Comparison of ENCODE assay signal across 22 cellular contexts in the genomic region with DNA sequence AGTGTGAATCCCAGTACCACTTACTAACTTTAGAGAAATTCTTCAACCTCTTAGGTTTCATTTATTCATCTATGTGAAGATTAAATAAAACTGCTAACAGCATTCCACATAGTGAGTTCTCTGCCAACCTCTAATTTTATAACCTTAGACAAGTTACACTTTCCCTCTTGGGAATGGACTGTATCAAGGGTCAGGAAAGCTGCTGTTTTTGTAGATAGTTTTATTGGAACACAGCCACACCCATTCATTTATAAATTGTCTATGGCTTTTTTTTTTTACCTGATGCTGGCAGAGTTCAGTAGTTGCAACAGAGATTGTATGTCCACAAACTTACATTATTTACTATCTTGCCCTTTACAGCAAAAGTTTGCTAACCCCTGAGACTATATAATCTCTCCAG.
A peak's percentile ranks its signal among the peaks of the same experiment; 100 is the strongest.
DNase-seq lines count a peak whose midpoint lies in the region; ATAC-seq, FAIRE-seq and TF ChIP-seq lines count a peak whose summit lies in the region.
"Had no signal": no experiment of that assay in that cellular context is flagged by ENCODE, and none has a peak within 500 bp of the region (broad histone marks: within the 10 kb centered on the region; RNA-seq: fewer than 3 reads in every experiment).

No MANE protein-coding gene starts in this region.

- H3K4me3 Mint-ChIP-seq in natural killer cell: no peak overlapping the region
- H3K4me3 Mint-ChIP-seq: CD4-positive, CD25-positive, alpha-beta regulatory T cell; CD8-positive, alpha-beta memory T cell had no signal

- H3K36me3 Mint-ChIP-seq in natural killer cell: no peaks in the 10 kb centered on the region

- H3K4me3 ChIP-seq in fibroblast of the aortic adventitia (ENCODE audit: low read depth, low read length) (no peak overlapping the region), mucosa of descending colon (no peak overlapping the region), small intestine (ENCODE audit: low read depth in 1 of 2, low read length in 2 of 2) (no peak overlapping the region), adrenal gland (no peak overlapping the region)
- H3K4me3 ChIP-seq: GM12878, GM23248 had no signal

- peaks cover 46% of the 10 kb centered on the region for H3K4me1 ChIP-seq in mucosa of descending colon (ENCODE audit: low read depth)
- peaks cover 2 to 10% of the 10 kb centered on the region in 2 donors for H3K4me1 ChIP-seq in small intestine (ENCODE audit: control insufficient read depth in 2 of 2, insufficient read depth in 1 of 2, low read depth in 1 of 2, low read length in 1 of 2)
- H3K4me1 ChIP-seq in adrenal gland (replicated peaks in 1 of 2): peaks cover 0 to 9% of the 10 kb centered on the region in 2 donors
- H3K4me1 ChIP-seq: BE2C had no signal

- no peaks in the 10 kb centered on the region for H3K27me3 Mint-ChIP-seq in natural killer cell (ENCODE audit: low read depth in 2 of 2)
- H3K27me3 Mint-ChIP-seq: CD4-positive, CD25-positive, alpha-beta regulatory T cell; CD8-positive, alpha-beta memory T cell had no signal

- DNase-seq in fibroblast of the aortic adventitia (ENCODE audit: low read depth): peak; percentile 32
- DNase-seq in mucosa of descending colon: no peak
- DNase-seq in small intestine: peak; percentile 88
- DNase-seq in adrenal gland: no peak
- no peak for DNase-seq in natural killer cell
- DNase-seq: ACHN; BE2C; C1 segment of cervical spinal cord; CD4-positive, CD25-positive, alpha-beta regulatory T cell; CD8-positive, alpha-beta memory T cell; COR-L47; DMS 273 treated with DMSO at 0.1 percent for 48 hours; DMS53; DND-41; EL; GM23248; HCEC 1CT had no signal

- TF ChIP-seq CTCF in VCaP (conservative IDR thresholded peaks at IDR 0.05) (no peak), fibroblast of the aortic adventitia (IDR thresholded peaks at IDR 0.05; ENCODE audit: insufficient read depth, low read length) (no peak), mucosa of descending colon (IDR thresholded peaks at IDR 0.05) (no peak), adrenal gland (IDR thresholded peaks at IDR 0.05) (no peak), natural killer cell (IDR thresholded peaks at IDR 0.05) (no peak)

- H3K27me3 ChIP-seq in small intestine (ENCODE audit: control insufficient read depth in 2 of 2, insufficient read depth in 2 of 2, low read length in 2 of 2): no peaks in the 10 kb centered on the region
- no peaks in the 10 kb centered on the region for H3K27me3 ChIP-seq in adrenal gland
- H3K27me3 ChIP-seq: BE2C had no signal

- H3K27ac Mint-ChIP-seq in natural killer cell: no peak overlapping the region
- H3K27ac Mint-ChIP-seq: CD4-positive, CD25-positive, alpha-beta regulatory T cell; CD8-positive, alpha-beta memory T cell had no signal

- no peak for TF ChIP-seq POLR2A in adrenal gland (IDR thresholded peaks at IDR 0.05)

- H3K9me3 ChIP-seq in mucosa of descending colon: no peaks in the 10 kb centered on the region
- no peaks in the 10 kb centered on the region for H3K9me3 ChIP-seq in small intestine (ENCODE audit: control insufficient read depth, low read depth)
- H3K9me3 ChIP-seq in adrenal gland (replicated peaks in 1 of 3): no peaks in the 10 kb centered on the region
- H3K9me3 ChIP-seq: BE2C had no signal

- H3K27ac ChIP-seq in VCaP (peak overlapping the region; percentile 17; the same call in 1 of the 2 replicates), small intestine (ENCODE audit: low read depth in 1 of 2, low read length in 1 of 2) (no peak overlapping the region), adrenal gland (no peak overlapping the region)
- H3K27ac ChIP-seq: GM23248 had no signal

- FAIRE-seq in small intestine (lab: Jason Lieb, UNC): no peak
- FAIRE-seq: A204.1, GM12878, GM19239 had no signal

- intact Hi-C loops in mucosa of descending colon (cut with DNase I, micrococcal nuclease) (no loop called here), adrenal gland (cut with DNase I) (no loop called here), natural killer cell (cut with micrococcal nuclease) (no loop called here)

- no peaks in the 10 kb centered on the region for H3K4me1 Mint-ChIP-seq in natural killer cell

- no peaks in the 10 kb centered on the region for H3K9me3 Mint-ChIP-seq in natural killer cell
- H3K9me3 Mint-ChIP-seq: CD8-positive, alpha-beta memory T cell had no signal

- ATAC-seq in mucosa of descending colon (peak; percentile 82), GM18867 (IDR thresholded peaks at IDR 0.05; ENCODE audit: unreplicated experiment) (no peak), natural killer cell (no peak)
- ATAC-seq: GM12878 had no signal

- H3K36me3 ChIP-seq in mucosa of descending colon (ENCODE audit: low read depth): no peaks in the 10 kb centered on the region
- H3K36me3 ChIP-seq in small intestine (ENCODE audit: control insufficient read depth in 2 of 2, insufficient read depth in 2 of 2, low read length in 2 of 2): no peaks in the 10 kb centered on the region
- H3K36me3 ChIP-seq in adrenal gland (replicated peaks in 1 of 2): no peaks in the 10 kb centered on the region
- H3K36me3 ChIP-seq: BE2C had no signal

Comparison
In these comparisons a context has a peak if more than half of its experiments do, and no peak if none do; other contexts are left out.
1. DNase-seq: peak in fibroblast of the aortic adventitia (single experiment) and small intestine (single experiment); none in mucosa of descending colon (0 of 3), adrenal gland (0 of 7) and natural killer cell (single experiment).